In the genomic region with DNA sequence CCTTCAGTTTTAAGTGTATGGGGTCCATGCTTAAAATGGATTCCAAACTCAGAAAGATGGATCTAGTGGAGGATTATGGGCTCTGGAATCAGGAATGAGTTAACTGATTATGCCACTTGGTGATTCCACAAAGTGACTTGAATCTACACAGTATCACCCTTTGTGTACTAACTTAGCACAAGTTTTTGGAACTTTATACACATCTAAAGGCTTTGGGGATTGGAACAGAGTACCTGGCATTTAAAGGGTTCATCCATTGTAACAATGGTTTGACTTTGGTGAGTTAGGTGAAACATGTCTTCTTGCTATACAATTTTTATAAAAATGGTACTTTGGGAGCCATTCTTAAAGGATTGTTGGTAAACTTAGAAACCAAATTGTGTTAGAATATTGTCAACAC, we compare ENCODE assay signal across 8 cellular contexts.
DNase-seq lines count a peak whose midpoint lies in the region; TF ChIP-seq lines count a peak whose summit lies in the region.

No MANE protein-coding gene starts in this region.

- peak overlapping the region; percentile 98 for H3K9ac ChIP-seq in mucosa of rectum (ENCODE audit: low read depth in 1 of 2, low read length in 2 of 2)

- H3K9me3 ChIP-seq in mucosa of rectum (ENCODE audit: control insufficient read depth in 2 of 2, low read length in 2 of 2): no peaks in the 10 kb centered on the region

- peaks cover 17 to 20% of the 10 kb centered on the region in 2 donors for H3K4me1 ChIP-seq in mucosa of rectum (ENCODE audit: control insufficient read depth in 2 of 2, insufficient read depth in 2 of 2, low read length in 2 of 2)

- H3K27ac ChIP-seq in 22Rv1 (peak overlapping the region; percentile 89), HL-60 (replicated peaks) (peak overlapping the region; percentile 98), mucosa of rectum (ENCODE audit: low read depth in 2 of 2, low read length in 2 of 2) (peak overlapping the region; percentile 96 to 99)

- H3K4me3 ChIP-seq in HL-60 (replicated peaks; ENCODE audit: insufficient read depth, low read length) (peak overlapping the region; percentile 61), cardiac fibroblast (replicated peaks in 1 of 2; ENCODE audit: low read depth in 2 of 2, low read length in 2 of 2) (peak overlapping the region; percentile 96 to 98), mucosa of rectum (ENCODE audit: low read length in 2 of 2) (peak overlapping the region; percentile 97 to 99)

- H3K27me3 ChIP-seq in HL-60 (ENCODE audit: insufficient read depth, poor library complexity, severe bottlenecking) (no peaks in the 10 kb centered on the region), mucosa of rectum (ENCODE audit: control insufficient read depth in 2 of 2, insufficient read depth in 2 of 2, low read length in 2 of 2) (no peaks in the 10 kb centered on the region)

- TF ChIP-seq CTCF in 22Rv1 (IDR thresholded peaks at IDR 0.05) (no peak), HL-60 (IDR thresholded peaks at IDR 0.05; ENCODE audit: insufficient read depth, low read length) (no peak), cardiac fibroblast (IDR thresholded peaks at IDR 0.05; ENCODE audit: low read depth, low read length) (no peak)

- H3K36me3 ChIP-seq in mucosa of rectum (ENCODE audit: control insufficient read depth in 2 of 2, insufficient read depth in 2 of 2, low read length in 2 of 2): peaks cover 22 to 34% of the 10 kb centered on the region in 2 donors

- no peak for DNase-seq in HL-60 (ENCODE audit: low read depth in 1 of 2, low spot score in 1 of 2)
- DNase-seq in cardiac fibroblast (ENCODE audit: low read depth in 2 of 2): no peak
- no peak for DNase-seq in NCI-H526 treated with DMSO at 0.1 percent for 48 hours (lab: John Stamatoyannopoulos, UW)
- no peak for DNase-seq in GF-D8 (lab: John Stamatoyannopoulos, UW)
- no peak for DNase-seq in DMS153 (lab: John Stamatoyannopoulos, UW)
- no peak for DNase-seq in inferior parietal cortex (ENCODE audit: extremely low spot score)
